In the genomic region with DNA sequence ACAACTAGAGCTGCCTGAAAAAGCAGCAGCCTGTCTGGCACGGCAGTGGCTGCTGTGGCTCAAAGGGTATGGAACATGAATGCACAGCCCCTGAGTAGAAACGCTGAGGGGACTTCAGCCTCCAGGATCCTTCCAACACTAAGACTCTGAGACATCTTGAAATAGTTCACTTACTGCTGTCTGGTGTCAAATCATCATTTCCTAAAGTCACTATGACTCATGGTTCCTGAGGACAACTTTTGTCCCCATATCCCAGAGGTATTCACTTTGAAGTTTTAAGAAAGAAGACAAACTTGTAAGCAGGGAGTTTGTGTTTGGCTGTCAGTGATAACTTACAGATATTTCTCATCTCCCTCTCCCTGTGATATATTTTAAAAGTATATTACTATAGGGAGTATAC, we compare ENCODE assay signal across 1 cellular context.
A peak's percentile ranks its signal among the peaks of the same experiment; 100 is the strongest.
TF ChIP-seq lines count a peak whose summit lies in the region.

No MANE protein-coding gene starts in this region.

TF ChIP-seq in K562, 482 proteins besides CTCF, POLR2A, EP300 and RAD21:
- TF ChIP-seq LEF1 (IDR thresholded peaks at IDR 0.05) (peak; percentile 88), RBBP5 (IDR thresholded peaks at IDR 0.05; ENCODE audit: borderline replicate concordance, insufficient read depth, low read length, poor library complexity, severe bottlenecking) (no peak), SMARCE1 (IDR thresholded peaks at IDR 0.05) (peak; percentile 59; the same call in 1 of the 2 replicates), MAFG (tag; conservative IDR thresholded peaks at IDR 0.05) (peak; percentile 72), FOS (IDR thresholded peaks at IDR 0.05; ENCODE audit: extremely low read depth, insufficient read length) (peak; percentile 22), TCF3 (CRISPR knock-in tag; IDR thresholded peaks at IDR 0.05) (peak; percentile 47), NFE2 (IDR thresholded peaks at IDR 0.05; ENCODE audit: low read depth) (peak; percentile 85), MAFF (IDR thresholded peaks at IDR 0.05; ENCODE audit: low read length) (peak; percentile 63), GATAD2A (IDR thresholded peaks at IDR 0.05) (no peak), NR1H2 (CRISPR knock-in tag; IDR thresholded peaks at IDR 0.05) (no peak), ZNF253 (CRISPR knock-in tag; conservative IDR thresholded peaks at IDR 0.05) (no peak), JUND (IDR thresholded peaks at IDR 0.05; ENCODE audit: borderline replicate concordance, low read depth, low read length) (peak; percentile 90), JUND (tag; IDR thresholded peaks at IDR 0.05; ENCODE audit: borderline replicate concordance, low read depth, low read length) (peak; percentile 83), FOXK2 (conservative IDR thresholded peaks at IDR 0.05 in 1 of 2, IDR thresholded peaks at IDR 0.05 in 1 of 2; ENCODE audit: low read depth in 2 of 2) (no peak), TCF7 (IDR thresholded peaks at IDR 0.05; ENCODE audit: borderline replicate concordance) (peak; percentile 76), ZNF316 (IDR thresholded peaks at IDR 0.05) (peak; percentile 79), SAFB2 (IDR thresholded peaks at IDR 0.05; ENCODE audit: borderline replicate concordance, low read depth, low read length, severe bottlenecking) (no peak), U2AF1 (optimal IDR thresholded peaks at IDR 0.05; ENCODE audit: low read depth, low read length) (no peak), FOSL1 (tag; conservative IDR thresholded peaks at IDR 0.05) (peak; percentile 80), JUN (IDR thresholded peaks at IDR 0.05; ENCODE audit: borderline replicate concordance, low read depth, low read length) (peak; percentile 40; the same call in 1 of the 2 replicates), JUN (CRISPR knock-in tag; IDR thresholded peaks at IDR 0.05; ENCODE audit: borderline replicate concordance) (no peak), RBM14 (IDR thresholded peaks at IDR 0.05; ENCODE audit: borderline replicate concordance, insufficient read depth, low read depth, low read length) (no peak), BACH1 (tag; IDR thresholded peaks at IDR 0.05) (peak; percentile 16; the same call in 1 of the 2 replicates), GTF2A2 (tag; IDR thresholded peaks at IDR 0.05) (0 out of 2 replicates have a peak, but pooled peaks have one; percentile 12), SMARCA4 (IDR thresholded peaks at IDR 0.05) (peak; percentile 60), ETV5 (CRISPR knock-in tag; IDR thresholded peaks at IDR 0.05; ENCODE audit: low read depth) (no peak), MEIS2 (IDR thresholded peaks at IDR 0.05; ENCODE audit: partially characterized antibody) (peak; percentile 47), NR2C2 (CRISPR knock-in tag; IDR thresholded peaks at IDR 0.05) (no peak), NR2C2 (tag; IDR thresholded peaks at IDR 0.05) (no peak), ZNF444 (CRISPR knock-in tag; IDR thresholded peaks at IDR 0.05) (no peak), NEUROD1 (IDR thresholded peaks at IDR 0.05; ENCODE audit: borderline replicate concordance, low read depth, low read length, partially characterized antibody) (peak; percentile 30), ETV1 (tag; conservative IDR thresholded peaks at IDR 0.05; ENCODE audit: low read depth) (no peak), MAZ (CRISPR knock-in tag; conservative IDR thresholded peaks at IDR 0.05 in 1 of 2, IDR thresholded peaks at IDR 0.05 in 1 of 2) (peak in 1 of 2 experiments; percentile 43; a peak in 2 of 4 replicates), ZFP30 (CRISPR knock-in tag; IDR thresholded peaks at IDR 0.05; ENCODE audit: borderline replicate concordance) (no peak), ZC3H8 (IDR thresholded peaks at IDR 0.05) (no peak), L3MBTL2 (IDR thresholded peaks at IDR 0.05) (peak; percentile 34; the same call in 1 of the 2 replicates), MAFK (IDR thresholded peaks at IDR 0.05; ENCODE audit: low read length) (peak; percentile 74), KLF1 (tag; IDR thresholded peaks at IDR 0.05) (no peak), POLR2AphosphoS5 (IDR thresholded peaks at IDR 0.05; ENCODE audit: control insufficient read depth, insufficient read depth, low read depth, low read length) (no peak), ARID1B (IDR thresholded peaks at IDR 0.05) (peak; percentile 42; the same call in 1 of the 2 replicates), LCOR (CRISPR knock-in tag; IDR thresholded peaks at IDR 0.05) (no peak), EP400 (IDR thresholded peaks at IDR 0.05) (0 out of 2 replicates have a peak, but pooled peaks have one; percentile 19), ZNF175 (CRISPR knock-in tag; IDR thresholded peaks at IDR 0.05; ENCODE audit: low read depth) (0 out of 2 replicates have a peak, but pooled peaks have one; percentile 36), PYGO2 (tag; IDR thresholded peaks at IDR 0.05) (no peak), NFE2L1 (tag; IDR thresholded peaks at IDR 0.05; ENCODE audit: borderline replicate concordance, low read depth) (peak; percentile 5; the same call in 1 of the 2 replicates), DPF2 (IDR thresholded peaks at IDR 0.05) (peak; percentile 80), C11orf30 (IDR thresholded peaks at IDR 0.05; ENCODE audit: low read depth) (peak; percentile 86)
- TF ChIP-seq, protein P1, sequence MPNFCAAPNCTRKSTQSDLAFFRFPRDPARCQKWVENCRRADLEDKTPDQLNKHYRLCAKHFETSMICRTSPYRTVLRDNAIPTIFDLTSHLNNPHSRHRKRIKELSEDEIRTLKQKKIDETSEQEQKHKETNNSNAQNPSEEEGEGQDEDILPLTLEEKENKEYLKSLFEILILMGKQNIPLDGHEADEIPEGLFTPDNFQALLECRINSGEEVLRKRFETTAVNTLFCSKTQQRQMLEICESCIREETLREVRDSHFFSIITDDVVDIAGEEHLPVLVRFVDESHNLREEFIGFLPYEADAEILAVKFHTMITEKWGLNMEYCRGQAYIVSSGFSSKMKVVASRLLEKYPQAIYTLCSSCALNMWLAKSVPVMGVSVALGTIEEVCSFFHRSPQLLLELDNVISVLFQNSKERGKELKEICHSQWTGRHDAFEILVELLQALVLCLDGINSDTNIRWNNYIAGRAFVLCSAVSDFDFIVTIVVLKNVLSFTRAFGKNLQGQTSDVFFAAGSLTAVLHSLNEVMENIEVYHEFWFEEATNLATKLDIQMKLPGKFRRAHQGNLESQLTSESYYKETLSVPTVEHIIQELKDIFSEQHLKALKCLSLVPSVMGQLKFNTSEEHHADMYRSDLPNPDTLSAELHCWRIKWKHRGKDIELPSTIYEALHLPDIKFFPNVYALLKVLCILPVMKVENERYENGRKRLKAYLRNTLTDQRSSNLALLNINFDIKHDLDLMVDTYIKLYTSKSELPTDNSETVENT (CRISPR knock-in tag; IDR thresholded peaks at IDR 0.05), result no peak
- TF ChIP-seq, protein P2, sequence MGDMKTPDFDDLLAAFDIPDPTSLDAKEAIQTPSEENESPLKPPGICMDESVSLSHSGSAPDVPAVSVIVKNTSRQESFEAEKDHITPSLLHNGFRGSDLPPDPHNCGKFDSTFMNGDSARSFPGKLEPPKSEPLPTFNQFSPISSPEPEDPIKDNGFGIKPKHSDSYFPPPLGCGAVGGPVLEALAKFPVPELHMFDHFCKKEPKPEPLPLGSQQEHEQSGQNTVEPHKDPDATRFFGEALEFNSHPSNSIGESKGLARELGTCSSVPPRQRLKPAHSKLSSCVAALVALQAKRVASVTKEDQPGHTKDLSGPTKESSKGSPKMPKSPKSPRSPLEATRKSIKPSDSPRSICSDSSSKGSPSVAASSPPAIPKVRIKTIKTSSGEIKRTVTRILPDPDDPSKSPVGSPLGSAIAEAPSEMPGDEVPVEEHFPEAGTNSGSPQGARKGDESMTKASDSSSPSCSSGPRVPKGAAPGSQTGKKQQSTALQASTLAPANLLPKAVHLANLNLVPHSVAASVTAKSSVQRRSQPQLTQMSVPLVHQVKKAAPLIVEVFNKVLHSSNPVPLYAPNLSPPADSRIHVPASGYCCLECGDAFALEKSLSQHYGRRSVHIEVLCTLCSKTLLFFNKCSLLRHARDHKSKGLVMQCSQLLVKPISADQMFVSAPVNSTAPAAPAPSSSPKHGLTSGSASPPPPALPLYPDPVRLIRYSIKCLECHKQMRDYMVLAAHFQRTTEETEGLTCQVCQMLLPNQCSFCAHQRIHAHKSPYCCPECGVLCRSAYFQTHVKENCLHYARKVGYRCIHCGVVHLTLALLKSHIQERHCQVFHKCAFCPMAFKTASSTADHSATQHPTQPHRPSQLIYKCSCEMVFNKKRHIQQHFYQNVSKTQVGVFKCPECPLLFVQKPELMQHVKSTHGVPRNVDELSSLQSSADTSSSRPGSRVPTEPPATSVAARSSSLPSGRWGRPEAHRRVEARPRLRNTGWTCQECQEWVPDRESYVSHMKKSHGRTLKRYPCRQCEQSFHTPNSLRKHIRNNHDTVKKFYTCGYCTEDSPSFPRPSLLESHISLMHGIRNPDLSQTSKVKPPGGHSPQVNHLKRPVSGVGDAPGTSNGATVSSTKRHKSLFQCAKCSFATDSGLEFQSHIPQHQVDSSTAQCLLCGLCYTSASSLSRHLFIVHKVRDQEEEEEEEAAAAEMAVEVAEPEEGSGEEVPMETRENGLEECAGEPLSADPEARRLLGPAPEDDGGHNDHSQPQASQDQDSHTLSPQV (IDR thresholded peaks at IDR 0.05), result peak; percentile 91
- TF ChIP-seq, protein P3, sequence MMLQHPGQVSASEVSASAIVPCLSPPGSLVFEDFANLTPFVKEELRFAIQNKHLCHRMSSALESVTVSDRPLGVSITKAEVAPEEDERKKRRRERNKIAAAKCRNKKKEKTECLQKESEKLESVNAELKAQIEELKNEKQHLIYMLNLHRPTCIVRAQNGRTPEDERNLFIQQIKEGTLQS (IDR thresholded peaks at IDR 0.05), result peak; percentile 86
- TF ChIP-seq, protein P3 (CRISPR knock-in tag; conservative IDR thresholded peaks at IDR 0.05), result no peak
- TF ChIP-seq, protein P4, sequence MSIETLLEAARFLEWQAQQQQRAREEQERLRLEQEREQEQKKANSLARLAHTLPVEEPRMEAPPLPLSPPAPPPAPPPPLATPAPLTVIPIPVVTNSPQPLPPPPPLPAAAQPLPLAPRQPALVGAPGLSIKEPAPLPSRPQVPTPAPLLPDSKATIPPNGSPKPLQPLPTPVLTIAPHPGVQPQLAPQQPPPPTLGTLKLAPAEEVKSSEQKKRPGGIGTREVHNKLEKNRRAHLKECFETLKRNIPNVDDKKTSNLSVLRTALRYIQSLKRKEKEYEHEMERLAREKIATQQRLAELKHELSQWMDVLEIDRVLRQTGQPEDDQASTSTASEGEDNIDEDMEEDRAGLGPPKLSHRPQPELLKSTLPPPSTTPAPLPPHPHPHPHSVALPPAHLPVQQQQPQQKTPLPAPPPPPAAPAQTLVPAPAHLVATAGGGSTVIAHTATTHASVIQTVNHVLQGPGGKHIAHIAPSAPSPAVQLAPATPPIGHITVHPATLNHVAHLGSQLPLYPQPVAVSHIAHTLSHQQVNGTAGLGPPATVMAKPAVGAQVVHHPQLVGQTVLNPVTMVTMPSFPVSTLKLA (conservative IDR thresholded peaks at IDR 0.05), result no peak
- TF ChIP-seq, protein P5, sequence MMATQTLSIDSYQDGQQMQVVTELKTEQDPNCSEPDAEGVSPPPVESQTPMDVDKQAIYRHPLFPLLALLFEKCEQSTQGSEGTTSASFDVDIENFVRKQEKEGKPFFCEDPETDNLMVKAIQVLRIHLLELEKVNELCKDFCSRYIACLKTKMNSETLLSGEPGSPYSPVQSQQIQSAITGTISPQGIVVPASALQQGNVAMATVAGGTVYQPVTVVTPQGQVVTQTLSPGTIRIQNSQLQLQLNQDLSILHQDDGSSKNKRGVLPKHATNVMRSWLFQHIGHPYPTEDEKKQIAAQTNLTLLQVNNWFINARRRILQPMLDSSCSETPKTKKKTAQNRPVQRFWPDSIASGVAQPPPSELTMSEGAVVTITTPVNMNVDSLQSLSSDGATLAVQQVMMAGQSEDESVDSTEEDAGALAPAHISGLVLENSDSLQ (IDR thresholded peaks at IDR 0.05), result peak; percentile 54; the same call in 1 of the 2 replicates
- TF ChIP-seq, protein P6, sequence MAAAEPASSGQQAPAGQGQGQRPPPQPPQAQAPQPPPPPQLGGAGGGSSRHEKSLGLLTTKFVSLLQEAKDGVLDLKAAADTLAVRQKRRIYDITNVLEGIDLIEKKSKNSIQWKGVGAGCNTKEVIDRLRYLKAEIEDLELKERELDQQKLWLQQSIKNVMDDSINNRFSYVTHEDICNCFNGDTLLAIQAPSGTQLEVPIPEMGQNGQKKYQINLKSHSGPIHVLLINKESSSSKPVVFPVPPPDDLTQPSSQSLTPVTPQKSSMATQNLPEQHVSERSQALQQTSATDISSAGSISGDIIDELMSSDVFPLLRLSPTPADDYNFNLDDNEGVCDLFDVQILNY (CRISPR knock-in tag; IDR thresholded peaks at IDR 0.05), result no peak
- TF ChIP-seq, protein P7, sequence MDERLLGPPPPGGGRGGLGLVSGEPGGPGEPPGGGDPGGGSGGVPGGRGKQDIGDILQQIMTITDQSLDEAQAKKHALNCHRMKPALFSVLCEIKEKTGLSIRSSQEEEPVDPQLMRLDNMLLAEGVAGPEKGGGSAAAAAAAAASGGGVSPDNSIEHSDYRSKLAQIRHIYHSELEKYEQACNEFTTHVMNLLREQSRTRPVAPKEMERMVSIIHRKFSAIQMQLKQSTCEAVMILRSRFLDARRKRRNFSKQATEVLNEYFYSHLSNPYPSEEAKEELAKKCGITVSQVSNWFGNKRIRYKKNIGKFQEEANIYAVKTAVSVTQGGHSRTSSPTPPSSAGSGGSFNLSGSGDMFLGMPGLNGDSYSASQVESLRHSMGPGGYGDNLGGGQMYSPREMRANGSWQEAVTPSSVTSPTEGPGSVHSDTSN (CRISPR knock-in tag; IDR thresholded peaks at IDR 0.05; ENCODE audit: low read depth), result no peak
- TF ChIP-seq, protein P7 (tag; conservative IDR thresholded peaks at IDR 0.05; ENCODE audit: low read depth), result peak; percentile 23; the same call in 1 of the 2 replicates
